In the genomic region with DNA sequence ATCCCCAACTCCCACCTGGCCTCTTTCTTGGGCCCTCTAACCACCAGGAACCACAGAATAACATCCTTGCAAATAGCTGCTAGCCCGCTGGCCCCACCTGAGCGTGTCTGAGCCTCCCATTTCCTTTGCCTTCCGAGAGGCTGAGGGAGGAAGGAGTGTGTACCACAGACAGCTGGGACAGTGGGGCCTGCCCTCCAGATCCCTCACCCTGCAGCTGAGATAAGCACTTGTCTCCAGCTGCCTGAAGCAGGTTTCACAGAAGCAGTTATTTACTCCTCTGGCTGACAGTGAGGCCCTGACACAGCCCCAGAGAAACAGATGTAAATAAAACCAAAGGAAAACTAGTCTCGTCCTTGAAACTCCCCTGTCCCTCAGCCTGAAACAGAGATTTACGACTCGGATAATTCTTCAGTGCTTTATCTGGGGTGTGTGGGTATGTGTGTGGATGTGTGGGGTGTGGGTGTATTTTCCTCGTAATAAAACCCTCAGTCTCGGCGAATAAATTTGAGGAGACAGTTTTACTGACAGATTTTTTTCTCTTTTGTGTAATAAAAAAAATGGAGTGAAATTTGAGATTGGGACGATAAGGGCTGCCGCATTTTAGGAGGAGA, we compare ENCODE assay signal across 1 cellular context.
TF ChIP-seq lines count a peak whose summit lies in the region.

No MANE protein-coding gene starts in this region.

TF ChIP-seq in HEK293, 187 proteins besides CTCF, POLR2A, EP300 and RAD21 (continued from another document):
- TF ChIP-seq PRDM10 (tag by site-specific recombination; IDR thresholded peaks at IDR 0.05) (no peak), ZNF157 (tag by site-specific recombination; IDR thresholded peaks at IDR 0.05) (no peak), PRDM6 (tag by site-specific recombination; IDR thresholded peaks at IDR 0.05) (peak; percentile 66; the same call in 1 of the 2 replicates)
- TF ChIP-seq, protein P1, sequence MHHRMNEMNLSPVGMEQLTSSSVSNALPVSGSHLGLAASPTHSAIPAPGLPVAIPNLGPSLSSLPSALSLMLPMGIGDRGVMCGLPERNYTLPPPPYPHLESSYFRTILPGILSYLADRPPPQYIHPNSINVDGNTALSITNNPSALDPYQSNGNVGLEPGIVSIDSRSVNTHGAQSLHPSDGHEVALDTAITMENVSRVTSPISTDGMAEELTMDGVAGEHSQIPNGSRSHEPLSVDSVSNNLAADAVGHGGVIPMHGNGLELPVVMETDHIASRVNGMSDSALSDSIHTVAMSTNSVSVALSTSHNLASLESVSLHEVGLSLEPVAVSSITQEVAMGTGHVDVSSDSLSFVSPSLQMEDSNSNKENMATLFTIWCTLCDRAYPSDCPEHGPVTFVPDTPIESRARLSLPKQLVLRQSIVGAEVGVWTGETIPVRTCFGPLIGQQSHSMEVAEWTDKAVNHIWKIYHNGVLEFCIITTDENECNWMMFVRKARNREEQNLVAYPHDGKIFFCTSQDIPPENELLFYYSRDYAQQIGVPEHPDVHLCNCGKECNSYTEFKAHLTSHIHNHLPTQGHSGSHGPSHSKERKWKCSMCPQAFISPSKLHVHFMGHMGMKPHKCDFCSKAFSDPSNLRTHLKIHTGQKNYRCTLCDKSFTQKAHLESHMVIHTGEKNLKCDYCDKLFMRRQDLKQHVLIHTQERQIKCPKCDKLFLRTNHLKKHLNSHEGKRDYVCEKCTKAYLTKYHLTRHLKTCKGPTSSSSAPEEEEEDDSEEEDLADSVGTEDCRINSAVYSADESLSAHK (tag by site-specific recombination; IDR thresholded peaks at IDR 0.05), result peak; percentile 97
